ENCODE assay signal across 8 cellular contexts in genomic region chr19:18846862-18847515, GRCh38. TPM values are rescaled to one million over a fixed set of nuclear protein-coding genes. Genes with fewer than 3 reads are reported as not detected.
DNase-seq lines count a peak whose midpoint lies in the region; ATAC-seq, FAIRE-seq and TF ChIP-seq lines count a peak whose summit lies in the region.

No MANE protein-coding gene starts in this region.

- POLR2A ChIA-PET in naive thymus-derived CD4-positive, alpha-beta T cell (lab: Charles Lee), result interaction anchor here (1.1 to 1.9 kb wide), 6 partner anchors 9 to 326 kb away, joined by 3 to 10 read pairs (median 5); partner anchors contain the start of genes ELL, REX1BD and UPF1

- peaks cover 18 to 54% (median 23%) of the 10 kb centered on the region in 3 experiments for H3K36me3 ChIP-seq in naive thymus-derived CD4-positive, alpha-beta T cell (ENCODE audit: control insufficient read depth in 2 of 3, insufficient read depth in 3 of 3, low read length in 3 of 3)

- CTCF ChIA-PET in naive thymus-derived CD4-positive, alpha-beta T cell (lab: Charles Lee), result interaction anchor here (0.6 to 3.1 kb wide), 22 partner anchors 9 to 396 kb away, joined by 3 to 20 read pairs (median 6); partner anchors contain the start of genes ELL, KXD1 and REX1BD

- TF ChIP-seq CTCF in AG09319 (IDR thresholded peaks at IDR 0.05; ENCODE audit: low read depth, low read length), result peak; percentile 88

- no peak overlapping the region for H3K4me3 ChIP-seq in naive thymus-derived CD4-positive, alpha-beta T cell (ENCODE audit: low read length)

- FAIRE-seq in GM19239 (lab: Jason Lieb, UNC), result peak; percentile 61

- ATAC-seq in naive thymus-derived CD4-positive, alpha-beta T cell, result peak; percentile 83
- no peak for ATAC-seq in GM19397 (IDR thresholded peaks at IDR 0.05; ENCODE audit: unreplicated experiment)

- H3K4me3 Mint-ChIP-seq in naive thymus-derived CD4-positive, alpha-beta T cell, result peak overlapping the region in 8 of 10 donors; percentile 27 to 71 (median 56)

- DNase-seq in AG09319 (ENCODE audit: extremely low read depth, low read depth), result peak; percentile 67
- DNase-seq in GM19239 (ENCODE audit: insufficient read length, low spot score), result peak; percentile 80
- peak; percentile 52 for DNase-seq in NOMO-1 treated with DMSO at 0.1 percent for 48 hours (lab: John Stamatoyannopoulos, UW; ENCODE audit: unreplicated experiment)
- peak; percentile 74 for DNase-seq in activated T-cell treated with anti-CD3 and anti-CD28 coated beads, Interleukin-2, amount 50 U/mL, for 1 hour
- peak; percentile 69 to 84 for DNase-seq in erythroblast (lab: John Stamatoyannopoulos, UW)
- peak; percentile 45 to 70 (median 57) for DNase-seq in naive thymus-derived CD4-positive, alpha-beta T cell
- peak; percentile 24 to 72 (median 50) for DNase-seq in stimulated activated naive CD4-positive, alpha-beta T cell (lab: John Stamatoyannopoulos, UW)

- no peak for TF ChIP-seq POLR2A in erythroblast (IDR thresholded peaks at IDR 0.05; ENCODE audit: low read length)

- no peaks in the 10 kb centered on the region for H3K9me3 ChIP-seq in naive thymus-derived CD4-positive, alpha-beta T cell (ENCODE audit: control insufficient read depth in 2 of 3, low read length in 3 of 3)

- H3K27ac Mint-ChIP-seq in naive thymus-derived CD4-positive, alpha-beta T cell, result peak overlapping the region in 8 of 9 donors; percentile 23 to 83 (median 69)

- peaks cover 0 to 2% (median 0%) of the 10 kb centered on the region in 11 donors for H3K9me3 Mint-ChIP-seq in naive thymus-derived CD4-positive, alpha-beta T cell

- peaks cover 32 to 34% of the 10 kb centered on the region in 2 donors for H3K4me1 ChIP-seq in naive thymus-derived CD4-positive, alpha-beta T cell (ENCODE audit: control insufficient read depth in 2 of 2, insufficient read depth in 2 of 2, low read length in 2 of 2)

- peaks cover 49 to 65% (median 54%) of the 10 kb centered on the region in 7 donors for H3K4me1 Mint-ChIP-seq in naive thymus-derived CD4-positive, alpha-beta T cell

- intact Hi-C loops in naive thymus-derived CD4-positive, alpha-beta T cell (cut with micrococcal nuclease), result loop anchor here (1.0 to 5.0 kb wide), 8 partner anchors 146 to 396 kb away; no protein-coding TSS in a partner anchor

- peaks cover 0 to 15% (median 4%) of the 10 kb centered on the region in 5 donors for H3K36me3 Mint-ChIP-seq in naive thymus-derived CD4-positive, alpha-beta T cell

- H3K27me3 Mint-ChIP-seq in naive thymus-derived CD4-positive, alpha-beta T cell, result no peaks in the 10 kb centered on the region

- H3K27ac ChIP-seq in naive thymus-derived CD4-positive, alpha-beta T cell (ENCODE audit: low read depth, low read length), result no peak overlapping the region

- no peaks in the 10 kb centered on the region for H3K27me3 ChIP-seq in naive thymus-derived CD4-positive, alpha-beta T cell (ENCODE audit: control insufficient read depth in 2 of 2, insufficient read depth in 2 of 2, low read length in 2 of 2)

RNA-seq across cellular contexts. Expression of gene UPF1, which starts 15.2 kb away (rescaled TPM):
- total RNA-seq in naive thymus-derived CD4-positive, alpha-beta T cell, result 100 to 1,000 TPM in 4 of 5 experiments, 10 to 100 TPM in 1; 98.7 to 148 (median 113) TPM
- 10 to 100 TPM in 1 of 2 donors, 1 to 10 TPM in 1; 7.7 to 25.3 TPM for polyA plus RNA-seq in naive thymus-derived CD4-positive, alpha-beta T cell

RNA-seq across cellular contexts. Expression of gene CERS1, which starts 49.0 kb away (rescaled TPM):
- not detected for total RNA-seq in naive thymus-derived CD4-positive, alpha-beta T cell
- not detected for polyA plus RNA-seq in naive thymus-derived CD4-positive, alpha-beta T cell

RNA-seq across cellular contexts. Expression of gene COMP, which starts 55.9 kb away (rescaled TPM):
- total RNA-seq in naive thymus-derived CD4-positive, alpha-beta T cell, result not detected
- polyA plus RNA-seq in naive thymus-derived CD4-positive, alpha-beta T cell, result not detected
